16 cellular contexts compared by ENCODE assay signal in genomic region chr1:84363019-84363418, GRCh38. TPM values are rescaled to one million over a fixed set of nuclear protein-coding genes. Genes with fewer than 3 reads are reported as not detected.
DNase-seq lines count a peak whose midpoint lies in the region; ATAC-seq and TF ChIP-seq lines count a peak whose summit lies in the region.
"Had no signal": no experiment of that assay in that cellular context is flagged by ENCODE, and none has a peak within 500 bp of the region (broad histone marks: within the 10 kb centered on the region; RNA-seq: fewer than 3 reads in every experiment).

No MANE protein-coding gene starts in this region.

- TF ChIP-seq POLR2A in HCT116 (IDR thresholded peaks at IDR 0.05; ENCODE audit: borderline replicate concordance, extremely low read depth, insufficient read depth, insufficient read length), result no peak

- no peak overlapping the region for H3K27ac Mint-ChIP-seq in CD8-positive, alpha-beta memory T cell
- H3K27ac Mint-ChIP-seq: activated CD4-positive, alpha-beta T cell treated with anti-CD3 and anti-CD28 coated beads for 36 hours had no signal

- H3K9me3 ChIP-seq in HCT116 (ENCODE audit: control insufficient read depth in 1 of 2, insufficient read depth in 1 of 2, low read depth in 1 of 2, low read length in 2 of 2), result peaks cover 0 to under 1% of the 10 kb centered on the region in 2 experiments; a peak in 1 of 4 replicates
- H3K9me3 ChIP-seq in endocrine pancreas (ENCODE audit: control insufficient read depth, low read length), result no peaks in the 10 kb centered on the region
- no peaks in the 10 kb centered on the region for H3K9me3 ChIP-seq in psoas muscle
- no peaks in the 10 kb centered on the region for H3K9me3 ChIP-seq in CD8-positive, alpha-beta memory T cell (ENCODE audit: low read length)
- no peaks in the 10 kb centered on the region for H3K9me3 ChIP-seq in right atrium auricular region
- H3K9me3 ChIP-seq: adrenal gland; BLaER1 treated with 17β-estradiol and CSF1 and Interleukin-3, amounts not matched to agents 10 nM and 100 nM; colonic mucosa had no signal

- TF ChIP-seq CTCF in HCT116 (IDR thresholded peaks at IDR 0.05 in 2 of 3, conservative IDR thresholded peaks at IDR 0.05 in 1 of 3; ENCODE audit: borderline replicate concordance in 1 of 3, insufficient read depth in 1 of 3, low read depth in 2 of 3, low read length in 2 of 3), result no peak
- no peak for TF ChIP-seq CTCF in psoas muscle (IDR thresholded peaks at IDR 0.05)
- no peak for TF ChIP-seq CTCF in right atrium auricular region (IDR thresholded peaks at IDR 0.05)

- TF ChIP-seq RAD21 in HCT116 (IDR thresholded peaks at IDR 0.05; ENCODE audit: low read depth), result no peak

- H4K20me1 ChIP-seq in HCT116 (ENCODE audit: insufficient read depth), result no peaks in the 10 kb centered on the region
- H4K20me1 ChIP-seq: BLaER1 treated with 17β-estradiol and CSF1 and Interleukin-3, amounts not matched to agents 10 nM and 100 nM had no signal

- DNase-seq in HCT116 (ENCODE audit: low read depth, low spot score) (no peak), NCI-H2107 treated with DMSO at 0.1 percent for 48 hours (lab: John Stamatoyannopoulos, UW; ENCODE audit: unreplicated experiment) (peak; percentile 76), psoas muscle (no peak), glomerular visceral epithelial cell (ENCODE audit: extremely low spot score) (no peak), right atrium auricular region (ENCODE audit: low spot score) (no peak)
- no peak for DNase-seq in CD8-positive, alpha-beta memory T cell
- DNase-seq: activated CD4-positive, alpha-beta T cell treated with anti-CD3 and anti-CD28 coated beads for 36 hours; activated T-cell treated with anti-CD3 and anti-CD28 coated beads, Interleukin-2, amount 50 U/mL, for 1 hour; adrenal gland; colonic mucosa; midbrain; PC-9; T-helper 1 cell had no signal

- no peaks in the 10 kb centered on the region for H3K9me2 ChIP-seq in HCT116 (ENCODE audit: insufficient read depth)

- WGBS in psoas muscle, 3 donors, result 22 to 38% (median 23%) methylated on average over 5 of the region's 5 CpGs

- RAD21 ChIA-PET in HCT116 (lab: Charles Lee; ENCODE audit: low non-redundant PET in 1 of 2, low total read pairs in 2 of 2, uncharacterized antibody in 2 of 2, unreplicated experiment in 2 of 2), result interaction anchor here in 1 of 2 experiments (0.6 kb wide), 1 partner anchor 68 kb away, joined by 3 read pairs; no protein-coding TSS in a partner anchor

- H3K4me3 Mint-ChIP-seq in CD8-positive, alpha-beta memory T cell, result no peak overlapping the region
- H3K4me3 Mint-ChIP-seq: activated CD4-positive, alpha-beta T cell treated with anti-CD3 and anti-CD28 coated beads for 36 hours had no signal

- POLR2A ChIA-PET in HCT116 (lab: Charles Lee), result no interaction called here
- POLR2A ChIA-PET in CD8-positive, alpha-beta memory T cell (lab: Charles Lee), result no interaction called here

- H3K79me2 ChIP-seq in HCT116 (ENCODE audit: insufficient read depth, low read length), result no peaks in the 10 kb centered on the region

- BruUV-seq in HCT116 (replicated peaks; lab: Mats Ljungman, UMichigan), result no TSS peak

- H3K36me3 Mint-ChIP-seq in CD8-positive, alpha-beta memory T cell, result no peaks in the 10 kb centered on the region

- H3K9ac ChIP-seq in HCT116 (ENCODE audit: low read length), result 0 out of 2 replicates have a peak overlapping the region, but pooled peaks have one; percentile 4
- H3K9ac ChIP-seq in endocrine pancreas (ENCODE audit: control insufficient read depth, insufficient read depth, low read length), result no peak overlapping the region
- H3K9ac ChIP-seq: BLaER1 treated with 17β-estradiol and CSF1 and Interleukin-3, amounts not matched to agents 10 nM and 100 nM had no signal

- CTCF ChIA-PET in HCT116 (lab: Charles Lee), result no interaction called here
- CTCF ChIA-PET in CD8-positive, alpha-beta memory T cell (lab: Charles Lee), result no interaction called here

- H3K27me3 ChIP-seq in HCT116 (ENCODE audit: insufficient read depth, low read length) (no peaks in the 10 kb centered on the region), endocrine pancreas (ENCODE audit: control insufficient read depth, insufficient read depth, low read length) (no peaks in the 10 kb centered on the region), psoas muscle (ENCODE audit: insufficient read depth in 3 of 3, low read length in 2 of 3) (no peaks in the 10 kb centered on the region), right atrium auricular region (no peaks in the 10 kb centered on the region)
- no peaks in the 10 kb centered on the region for H3K27me3 ChIP-seq in CD8-positive, alpha-beta memory T cell (ENCODE audit: insufficient read depth, low read length, poor library complexity, severe bottlenecking)
- H3K27me3 ChIP-seq: adrenal gland; BLaER1 treated with 17β-estradiol and CSF1 and Interleukin-3, amounts not matched to agents 10 nM and 100 nM; colonic mucosa had no signal

- peak overlapping the region; percentile 4; the same call in 1 of the 2 replicates for H3K4me2 ChIP-seq in HCT116 (ENCODE audit: low read length)
- H3K4me2 ChIP-seq: BLaER1 treated with 17β-estradiol and CSF1 and Interleukin-3, amounts not matched to agents 10 nM and 100 nM; PC-9 had no signal

- no peaks in the 10 kb centered on the region for H3K9me3 Mint-ChIP-seq in CD8-positive, alpha-beta memory T cell

- no peak for ATAC-seq in HCT116
- ATAC-seq in psoas muscle, result peak; percentile 42 to 79 (median 56)
- ATAC-seq in HG03097 (IDR thresholded peaks at IDR 0.05; ENCODE audit: low FRiP score, unreplicated experiment), result no peak
- ATAC-seq: activated CD4-positive, alpha-beta T cell treated with anti-CD3 and anti-CD28 coated beads for 36 hours had no signal

- H3K27me3 Mint-ChIP-seq in CD8-positive, alpha-beta memory T cell, result peaks cover 0 to under 1% of the 10 kb centered on the region in 2 donors
- H3K27me3 Mint-ChIP-seq: activated CD4-positive, alpha-beta T cell treated with anti-CD3 and anti-CD28 coated beads for 36 hours had no signal

- no peak overlapping the region for H2AFZ ChIP-seq in HCT116 (ENCODE audit: low read depth, low read length, poor library complexity, severe bottlenecking)
- H2AFZ ChIP-seq: PC-9 had no signal

- intact Hi-C loops in HCT116 (cut with micrococcal nuclease) (no loop called here), psoas muscle (cut with DNase I) (loop anchor here in 1 of 2 donors (5.0 kb wide), 1 partner anchor 61 kb away; the partner anchor contains the start of gene SAMD13)

- peaks cover 6 to 16% (median 9%) of the 10 kb centered on the region in 3 donors for H3K4me1 Mint-ChIP-seq in CD8-positive, alpha-beta memory T cell

- peaks cover 38 to 63% of the 10 kb centered on the region in 2 experiments for H3K4me1 ChIP-seq in HCT116 (ENCODE audit: control insufficient read depth in 1 of 2, insufficient read depth in 2 of 2, low read length in 2 of 2)
- H3K4me1 ChIP-seq in endocrine pancreas (ENCODE audit: control insufficient read depth, insufficient read depth, low read length), result no peaks in the 10 kb centered on the region
- H3K4me1 ChIP-seq in psoas muscle, result peaks cover 14% of the 10 kb centered on the region
- no peaks in the 10 kb centered on the region for H3K4me1 ChIP-seq in CD8-positive, alpha-beta memory T cell (ENCODE audit: insufficient read depth, low read length)
- peaks cover 0 to 10% of the 10 kb centered on the region in 2 donors for H3K4me1 ChIP-seq in right atrium auricular region

- H3K36me3 ChIP-seq in HCT116 (ENCODE audit: control insufficient read depth in 1 of 2, insufficient read depth in 2 of 2, low read length in 2 of 2) (no peaks in the 10 kb centered on the region; a peak in 1 of 4 replicates), endocrine pancreas (ENCODE audit: control insufficient read depth, insufficient read depth, low read length) (no peaks in the 10 kb centered on the region), psoas muscle (ENCODE audit: insufficient read depth in 1 of 2, low read depth in 1 of 2) (no peaks in the 10 kb centered on the region), right atrium auricular region (no peaks in the 10 kb centered on the region)
- no peaks in the 10 kb centered on the region for H3K36me3 ChIP-seq in CD8-positive, alpha-beta memory T cell (ENCODE audit: insufficient read depth, low read length)
- H3K36me3 ChIP-seq: adrenal gland; BLaER1 treated with 17β-estradiol and CSF1 and Interleukin-3, amounts not matched to agents 10 nM and 100 nM; colonic mucosa had no signal

- H3K27ac ChIP-seq in HCT116 (ENCODE audit: low read depth, low read length), result peak overlapping the region; percentile 99
- H3K27ac ChIP-seq in psoas muscle, result peak overlapping the region; percentile 64
- no peak overlapping the region for H3K27ac ChIP-seq in CD8-positive, alpha-beta memory T cell (ENCODE audit: low read depth, low read length)
- no peak overlapping the region for H3K27ac ChIP-seq in right atrium auricular region
- H3K27ac ChIP-seq: BLaER1 treated with 17β-estradiol and CSF1 and Interleukin-3, amounts not matched to agents 10 nM and 100 nM; colonic mucosa; PC-9 had no signal

- H3K4me3 ChIP-seq in HCT116 (replicated peaks in 1 of 2; ENCODE audit: low read depth in 1 of 2, low read length in 2 of 2), result no peak overlapping the region
- H3K4me3 ChIP-seq in endocrine pancreas (ENCODE audit: control insufficient read depth, insufficient read depth, low read length), result peak overlapping the region; percentile 66
- peak overlapping the region; percentile 48 for H3K4me3 ChIP-seq in psoas muscle
- no peak overlapping the region for H3K4me3 ChIP-seq in CD8-positive, alpha-beta memory T cell (ENCODE audit: low read length)
- no peak overlapping the region for H3K4me3 ChIP-seq in right atrium auricular region
- H3K4me3 ChIP-seq: adrenal gland; BLaER1 treated with 17β-estradiol and CSF1 and Interleukin-3, amounts not matched to agents 10 nM and 100 nM; colonic mucosa; PC-9 had no signal

TF ChIP-seq in HCT116, 20 proteins besides CTCF, POLR2A, EP300 and RAD21:
- no peak for TF ChIP-seq ZFX (IDR thresholded peaks at IDR 0.05)
- no peak for TF ChIP-seq SP1 (IDR thresholded peaks at IDR 0.05; ENCODE audit: low read depth)
- no peak for TF ChIP-seq JUND (IDR thresholded peaks at IDR 0.05)
- no peak for TF ChIP-seq EZH2 (IDR thresholded peaks at IDR 0.05)

RNA-seq across cellular contexts. Expression of gene DNASE2B, which starts 35.3 kb away (rescaled TPM):
- total RNA-seq in HCT116 (2021; ENCODE audit: unreplicated experiment) (0.42 TPM), psoas muscle (1 to 10 TPM in 1 of 4 donors, under 1 TPM in 1, not detected in 2; 0.50 to 3.1 TPM), right atrium auricular region (not detected)
- polyA plus RNA-seq in HCT116 (2012), result 0.22 and 0.48 TPM in 2 replicates
- polyA plus RNA-seq in psoas muscle, result 1 to 10 TPM in 1 of 3 donors, under 1 TPM in 2; 0.18 to 1.1 (median 0.84) TPM
- not detected for total RNA-seq in CD8-positive, alpha-beta memory T cell
- polyA plus RNA-seq in CD8-positive, alpha-beta memory T cell, result not detected
- total RNA-seq: activated CD4-positive, alpha-beta T cell treated with anti-CD3 and anti-CD28 coated beads for 36 hours; PC-9 had no signal

Comparison
In these comparisons a context has a peak if more than half of its experiments do, and no peak if none do; other contexts are left out.
1. ATAC-seq: peak in psoas muscle (4 of 4); none in HCT116 (single experiment) and HG03097 (single experiment).
2. H3K27ac ChIP-seq: peak in HCT116 (single experiment) and psoas muscle (single experiment); none in CD8-positive, alpha-beta memory T cell (single experiment) and right atrium auricular region (0 of 2).
3. H3K4me3 ChIP-seq: peak in endocrine pancreas (single experiment) and psoas muscle (single experiment); none in HCT116 (0 of 2), CD8-positive, alpha-beta memory T cell (single experiment) and right atrium auricular region (0 of 2).